In the genomic region with DNA sequence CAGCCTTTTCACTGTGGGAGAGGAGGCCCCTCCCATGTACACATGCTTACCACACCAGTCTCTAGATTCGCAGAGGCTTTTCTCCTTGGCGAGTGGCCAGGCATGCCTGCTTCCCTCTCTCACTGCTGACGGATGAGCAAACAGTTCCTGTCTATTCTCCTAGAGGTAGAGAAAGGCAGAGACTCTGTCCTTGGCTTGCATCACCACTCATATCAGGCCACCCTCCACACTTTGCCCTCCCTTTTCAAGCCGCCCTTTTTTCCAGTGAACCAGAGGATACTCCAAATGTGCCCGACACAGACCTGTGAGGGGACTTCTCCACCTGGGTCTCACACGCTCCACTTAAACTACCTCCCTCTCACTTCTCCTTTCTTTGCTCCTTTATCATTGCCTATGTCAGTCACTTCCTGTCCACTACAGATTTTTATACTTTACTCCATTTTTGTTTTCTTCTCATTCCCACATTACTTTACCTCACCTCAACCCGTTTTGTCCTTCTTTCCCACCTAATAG, we compare ENCODE assay signal across 8 cellular contexts.
DNase-seq lines count a peak whose midpoint lies in the region; ATAC-seq and TF ChIP-seq lines count a peak whose summit lies in the region.

No MANE protein-coding gene starts in this region.

- H3K4me1 ChIP-seq in colonic mucosa: no peaks in the 10 kb centered on the region
- H3K4me1 ChIP-seq in mesodermal cell (ENCODE audit: control insufficient read depth, insufficient read depth, low read length, poor library complexity, severe bottlenecking): peaks cover 20% of the 10 kb centered on the region
- H3K4me1 ChIP-seq in CD4-positive, alpha-beta memory T cell (ENCODE audit: insufficient read depth, low read length): no peaks in the 10 kb centered on the region

- ATAC-seq in GM19035 (IDR thresholded peaks at IDR 0.05; ENCODE audit: unreplicated experiment): peak; percentile 67
- ATAC-seq in HG03196 (IDR thresholded peaks at IDR 0.05; ENCODE audit: unreplicated experiment): peak; percentile 52

- H3K27ac ChIP-seq in AG04450 (ENCODE audit: low read depth, low read length) (no peak overlapping the region), colonic mucosa (no peak overlapping the region), mesodermal cell (ENCODE audit: low read depth, low read length, severe bottlenecking) (peak overlapping the region; percentile 23)
- no peak overlapping the region for H3K27ac ChIP-seq in CD4-positive, alpha-beta memory T cell (ENCODE audit: low read depth, low read length)

- intact Hi-C loops in colonic mucosa (cut with DNase I): no loop called here
- intact Hi-C loops in CD4-positive, alpha-beta memory T cell (cut with micrococcal nuclease): no loop called here

- H3K36me3 ChIP-seq in colonic mucosa (no peaks in the 10 kb centered on the region), mesodermal cell (ENCODE audit: control insufficient read depth, insufficient read depth, low read length) (no peaks in the 10 kb centered on the region)
- no peaks in the 10 kb centered on the region for H3K36me3 ChIP-seq in CD4-positive, alpha-beta memory T cell (ENCODE audit: insufficient read depth, low read length)

- H3K4me3 ChIP-seq in AG04450 (ENCODE audit: low read depth, low read length) (no peak overlapping the region), colonic mucosa (no peak overlapping the region), mesodermal cell (ENCODE audit: extremely low read depth, insufficient read depth, low read length, poor library complexity, severe bottlenecking) (no peak overlapping the region)
- no peak overlapping the region for H3K4me3 ChIP-seq in CD4-positive, alpha-beta memory T cell (ENCODE audit: low read length in 2 of 2)

- POLR2A ChIA-PET in AG04450 (lab: Yijun Ruan, JAX): no interaction called here
- POLR2A ChIA-PET in CD4-positive, alpha-beta memory T cell (lab: Charles Lee; ENCODE audit: partially characterized antibody): no interaction called here

- no peaks in the 10 kb centered on the region for H3K36me3 Mint-ChIP-seq in CD4-positive, alpha-beta memory T cell

- 78 to 88% methylated on average over 4 to 7 of the region's 7 CpGs for WGBS in mesodermal cell (ENCODE audit: insufficient coverage in 2 of 2), 2 experiments

- H3K4me1 Mint-ChIP-seq in CD4-positive, alpha-beta memory T cell: no peaks in the 10 kb centered on the region

- TF ChIP-seq CTCF in AG04450 (IDR thresholded peaks at IDR 0.05; ENCODE audit: low read depth, low read length) (no peak), colonic mucosa (IDR thresholded peaks at IDR 0.05) (no peak)

- no peaks in the 10 kb centered on the region for H3K9me3 Mint-ChIP-seq in CD4-positive, alpha-beta memory T cell

- no peak overlapping the region for H3K4me3 Mint-ChIP-seq in CD4-positive, alpha-beta memory T cell

- no peaks in the 10 kb centered on the region for H3K9me3 ChIP-seq in AG04450 (ENCODE audit: control insufficient read depth, insufficient read depth, low read length)
- no peaks in the 10 kb centered on the region for H3K9me3 ChIP-seq in colonic mucosa
- H3K9me3 ChIP-seq in mesodermal cell (ENCODE audit: control insufficient read depth, low read length): no peaks in the 10 kb centered on the region
- H3K9me3 ChIP-seq in CD4-positive, alpha-beta memory T cell (ENCODE audit: control insufficient read depth in 1 of 2, low read length in 2 of 2): no peaks in the 10 kb centered on the region

- no peak overlapping the region for H3K27ac Mint-ChIP-seq in CD4-positive, alpha-beta memory T cell

- CTCF ChIA-PET in AG04450 (lab: Charles Lee): no interaction called here
- CTCF ChIA-PET in CD4-positive, alpha-beta memory T cell (lab: Charles Lee; ENCODE audit: partially characterized antibody): no interaction called here

- no peak overlapping the region for H3K9ac ChIP-seq in colonic mucosa (ENCODE audit: low read depth in 2 of 2, low read length in 2 of 2)

- H3K27me3 Mint-ChIP-seq in CD4-positive, alpha-beta memory T cell: peaks cover 11 to 14% of the 10 kb centered on the region in 2 donors

- H3K27me3 ChIP-seq in AG04450 (ENCODE audit: control insufficient read depth, insufficient read depth, low read length) (no peaks in the 10 kb centered on the region), colonic mucosa (no peaks in the 10 kb centered on the region)
- no peaks in the 10 kb centered on the region for H3K27me3 ChIP-seq in CD4-positive, alpha-beta memory T cell (ENCODE audit: insufficient read depth, low read length)

- DNase-seq in AG04450 (ENCODE audit: low read depth, low spot score): peak; percentile 59
- DNase-seq in NCI-H69 (lab: John Stamatoyannopoulos, UW): peak; percentile 96
- DNase-seq in colonic mucosa: peak; percentile 67
- no peak for DNase-seq in CD4-positive, alpha-beta memory T cell
- DNase-seq in iPS-NIHi11 (ENCODE audit: low spot score): no peak

Comparison
In these comparisons a context has a peak if more than half of its experiments do, and no peak if none do; other contexts are left out.
1. DNase-seq: peak in AG04450 (single experiment), NCI-H69 (single experiment) and colonic mucosa (single experiment); none in CD4-positive, alpha-beta memory T cell (0 of 5) and iPS-NIHi11 (single experiment).